ENCODE assay signal across 1 cellular context in genomic region chr1:155250633-155251449, GRCh38.
TF ChIP-seq lines count a peak whose summit lies in the region.

No MANE protein-coding gene starts in this region.

TF ChIP-seq in GM23338, 12 proteins besides CTCF, POLR2A, EP300 and RAD21 (continued from another document):
- no peak for TF ChIP-seq ZNF462 (CRISPR knock-in tag; IDR thresholded peaks at IDR 0.05)
- 0 out of 2 replicates have a peak, but pooled peaks have one; percentile 4 for TF ChIP-seq CREB1 (CRISPR knock-in tag; IDR thresholded peaks at IDR 0.05; ENCODE audit: low read depth)
- TF ChIP-seq EZH2phosphoT487 (IDR thresholded peaks at IDR 0.05; ENCODE audit: unreplicated experiment) = no peak
TF ChIP-seq in GM23338: peak in this region for 1.
